Comparison of ENCODE assay signal across 21 cellular contexts in the genomic region with DNA sequence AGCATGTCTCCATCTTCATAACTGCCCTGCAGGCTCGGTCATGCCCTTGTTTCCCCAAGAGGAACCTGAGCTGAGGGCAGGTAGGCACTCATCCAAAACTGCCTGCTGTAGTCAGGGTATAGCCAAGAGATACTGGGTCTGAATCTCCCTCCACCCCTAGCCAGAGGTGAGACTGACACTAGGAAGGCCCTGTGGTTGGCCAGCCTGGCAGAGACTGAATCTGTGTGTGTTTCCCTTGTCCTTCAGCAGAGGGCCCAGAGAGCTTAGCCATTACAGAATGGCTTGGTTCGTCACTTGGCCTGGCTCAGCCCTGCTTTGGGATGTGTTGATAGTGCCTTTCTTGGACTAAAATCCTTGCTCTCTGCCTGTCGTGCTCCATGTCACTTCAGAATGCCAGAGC.
DNase-seq lines count a peak whose midpoint lies in the region; ATAC-seq and TF ChIP-seq lines count a peak whose summit lies in the region.
"Had no signal": no experiment of that assay in that cellular context is flagged by ENCODE, and none has a peak within 500 bp of the region (broad histone marks: within the 10 kb centered on the region; RNA-seq: fewer than 3 reads in every experiment).

No MANE protein-coding gene starts in this region.

- no peaks in the 10 kb centered on the region for H3K79me2 ChIP-seq in PC-3 (ENCODE audit: low read length)

- peaks cover 92% of the 10 kb centered on the region for H3K36me3 Mint-ChIP-seq in activated T-cell treated with anti-CD3 and anti-CD28 coated beads, Interleukin-2, amount 50 U/mL, for 24 hours (ENCODE audit: low read depth)

- no peak overlapping the region for H4K8ac ChIP-seq in neuronal stem cell (ENCODE audit: low read depth, low read length)

- no peak overlapping the region for H3K27ac Mint-ChIP-seq in activated T-cell treated with anti-CD3 and anti-CD28 coated beads, Interleukin-2, amount 50 U/mL, for 24 hours
- H3K27ac Mint-ChIP-seq: natural killer cell had no signal

- POLR2A ChIA-PET in BJ (lab: Charles Lee) = no interaction called here
- POLR2A ChIA-PET in PC-3 (lab: Charles Lee; ENCODE audit: unreplicated experiment) = no interaction called here

- TF ChIP-seq CTCF in BJ (IDR thresholded peaks at IDR 0.05; ENCODE audit: insufficient read depth, low read depth, low read length) (0 out of 2 replicates have a peak, but pooled peaks have one; percentile 10), brain microvascular endothelial cell (IDR thresholded peaks at IDR 0.05; ENCODE audit: low read depth, low read length, missing control alignments) (peak; percentile 43), heart right ventricle (IDR thresholded peaks at IDR 0.05) (peak in 7 of 9 donors; percentile 22 to 47 (median 31)), BE2C (IDR thresholded peaks at IDR 0.05; ENCODE audit: low read depth, low read length) (no peak), PC-3 (conservative IDR thresholded peaks at IDR 0.05; ENCODE audit: low read depth, low read length) (no peak)

- no peak overlapping the region for H2AK5ac ChIP-seq in neuronal stem cell (ENCODE audit: low read depth, low read length)

- no peaks in the 10 kb centered on the region for H3F3A ChIP-seq in PC-3 (ENCODE audit: low read length, unreplicated experiment)

- no peak overlapping the region for H2BK5ac ChIP-seq in neuronal stem cell (ENCODE audit: low read length)

- no peak overlapping the region for H2BK120ac ChIP-seq in neuronal stem cell (ENCODE audit: low read depth, low read length)

- H2AFZ ChIP-seq in neuronal stem cell (ENCODE audit: low read length) (no peak overlapping the region), PC-3 (ENCODE audit: low read length) (no peak overlapping the region)

- BruUV-seq in PC-3 (replicated peaks; lab: Mats Ljungman, UMichigan) = no TSS peak

- H3K4ac ChIP-seq in neuronal stem cell (ENCODE audit: low read length) = no peak overlapping the region

- H3K27ac ChIP-seq in brain microvascular endothelial cell = no peak overlapping the region
- peak overlapping the region in 5 of 10 donors; percentile 24 to 63 (median 36) for H3K27ac ChIP-seq in heart right ventricle
- no peak overlapping the region for H3K27ac ChIP-seq in neuronal stem cell (replicated peaks; ENCODE audit: low read length)
- no peak overlapping the region for H3K27ac ChIP-seq in PC-3 (ENCODE audit: low read length)
- H3K27ac ChIP-seq: colonic mucosa, gastrocnemius medialis, KMS-11, stomach, uterus had no signal

- no peak overlapping the region for H3K4me2 ChIP-seq in neuronal stem cell (ENCODE audit: insufficient read depth, low read length, poor library complexity, severe bottlenecking)
- no peak overlapping the region for H3K4me2 ChIP-seq in PC-3 (ENCODE audit: low read length)
- H3K4me2 ChIP-seq: KMS-11 had no signal

- no peaks in the 10 kb centered on the region for H3K9me2 ChIP-seq in PC-3 (replicated peaks; ENCODE audit: low read length)

- H3K9me3 ChIP-seq in heart right ventricle (no peaks in the 10 kb centered on the region), neuronal stem cell (replicated peaks in 1 of 2; ENCODE audit: control insufficient read depth in 2 of 2, insufficient read depth in 1 of 2, low read depth in 1 of 2, low read length in 2 of 2) (no peaks in the 10 kb centered on the region), BE2C (no peaks in the 10 kb centered on the region), PC-3 (ENCODE audit: low read length) (no peaks in the 10 kb centered on the region)
- H3K9me3 ChIP-seq: colonic mucosa, gastrocnemius medialis, stomach, uterus had no signal

- H4K20me1 ChIP-seq in PC-3 (ENCODE audit: low read length) = no peaks in the 10 kb centered on the region

- peaks cover 10 to 49% (median 17%) of the 10 kb centered on the region in 9 donors for H3K4me1 ChIP-seq in heart right ventricle
- H3K4me1 ChIP-seq in neuronal stem cell (ENCODE audit: control insufficient read depth in 2 of 2, insufficient read depth in 1 of 2, low read depth in 1 of 2, low read length in 2 of 2) = peaks cover 0 to 1% of the 10 kb centered on the region in 2 donors
- no peaks in the 10 kb centered on the region for H3K4me1 ChIP-seq in BE2C
- no peaks in the 10 kb centered on the region for H3K4me1 ChIP-seq in PC-3 (ENCODE audit: insufficient read depth, low read length)
- H3K4me1 ChIP-seq: colonic mucosa, uterus had no signal

- ATAC-seq in heart right ventricle = peak; percentile 55 to 84 (median 78)
- ATAC-seq in PC-3 = no peak
- ATAC-seq: gastrocnemius medialis, natural killer cell had no signal

- H3K4me3 ChIP-seq in BJ (ENCODE audit: low read depth, low read length) (no peak overlapping the region), brain microvascular endothelial cell (ENCODE audit: low read depth, low read length) (no peak overlapping the region), heart right ventricle (no peak overlapping the region), neuronal stem cell (ENCODE audit: low read length in 2 of 2) (no peak overlapping the region), BE2C (ENCODE audit: low read depth, low read length) (no peak overlapping the region), PC-3 (ENCODE audit: low read length) (no peak overlapping the region)
- H3K4me3 ChIP-seq: colonic mucosa, gastrocnemius medialis, stomach, uterus had no signal

- H3K9ac ChIP-seq in neuronal stem cell (ENCODE audit: low read depth, low read length, poor library complexity) = no peak overlapping the region
- no peak overlapping the region for H3K9ac ChIP-seq in PC-3 (ENCODE audit: low read length)
- H3K9ac ChIP-seq: KMS-11 had no signal

- H4K91ac ChIP-seq in neuronal stem cell (ENCODE audit: low read depth, low read length, poor library complexity) = no peak overlapping the region

- H3K14ac ChIP-seq in neuronal stem cell (ENCODE audit: low read length) = no peak overlapping the region

- peaks cover 20% of the 10 kb centered on the region for H3K4me1 Mint-ChIP-seq in activated T-cell treated with anti-CD3 and anti-CD28 coated beads, Interleukin-2, amount 50 U/mL, for 24 hours (ENCODE audit: low read depth)
- H3K4me1 Mint-ChIP-seq: natural killer cell had no signal

- no peaks in the 10 kb centered on the region for H3K27me3 Mint-ChIP-seq in activated T-cell treated with anti-CD3 and anti-CD28 coated beads, Interleukin-2, amount 50 U/mL, for 24 hours
- H3K27me3 Mint-ChIP-seq: CD4-positive, CD25-positive, alpha-beta regulatory T cell had no signal

- H3K18ac ChIP-seq in neuronal stem cell (ENCODE audit: low read length) = no peak overlapping the region

- intact Hi-C loops in heart right ventricle (cut with DNase I) (loop anchor here in 3 of 10 donors (1.0 to 10.0 kb wide), 3 partner anchors 25 to 75 kb away; no protein-coding TSS in a partner anchor), PC-3 (cut with micrococcal nuclease) (no loop called here)

- no peak overlapping the region for H2BK12ac ChIP-seq in neuronal stem cell (ENCODE audit: low read length)

- no peak for DNase-seq in BJ (ENCODE audit: low read depth)
- DNase-seq in brain microvascular endothelial cell = no peak
- DNase-seq in heart right ventricle = peak; percentile 32 to 59
- no peak for DNase-seq in neuronal stem cell (ENCODE audit: low spot score)
- DNase-seq in activated T-cell treated with anti-CD3 and anti-CD28 coated beads, Interleukin-2, amount 50 U/mL, for 24 hours = no peak
- no peak for DNase-seq in BE2C
- no peak for DNase-seq in PC-3
- DNase-seq in dermis blood vessel endothelial cell = no peak
- DNase-seq: activated CD8-positive, alpha-beta memory T cell treated with anti-CD3 and anti-CD28 coated beads for 24 hours; CD4-positive, CD25-positive, alpha-beta regulatory T cell; colonic mucosa; DMS153; gastrocnemius medialis; H9; natural killer cell; NCI-H1092 treated with DMSO at 0.1 percent for 48 hours; NCI-H2171; stomach; T-helper 2 cell had no signal

- H3K9me3 Mint-ChIP-seq in activated T-cell treated with anti-CD3 and anti-CD28 coated beads, Interleukin-2, amount 50 U/mL, for 24 hours = no peaks in the 10 kb centered on the region
- H3K9me3 Mint-ChIP-seq: CD4-positive, CD25-positive, alpha-beta regulatory T cell; H9; natural killer cell had no signal

- in situ Hi-C loops in brain microvascular endothelial cell (cut with HindIII; ENCODE audit: low pct_ligation_motif_present, low sequenced_read_pairs) = no loop called here

- H3K4me3 Mint-ChIP-seq in activated T-cell treated with anti-CD3 and anti-CD28 coated beads, Interleukin-2, amount 50 U/mL, for 24 hours = no peak overlapping the region
- H3K4me3 Mint-ChIP-seq: CD4-positive, CD25-positive, alpha-beta regulatory T cell; H9; natural killer cell had no signal

- 51 to 54% methylated on average over 3 of the region's 3 CpGs for WGBS in heart right ventricle, 2 donors
- WGBS in neuronal stem cell (ENCODE audit: extremely low coverage in 2 of 2, insufficient read length in 2 of 2, insufficient replicate concordance in 1 of 2), 2 donors = no CpG with 5 or more reads among the region's 3 CpGs

- H3K36me3 ChIP-seq in BJ (ENCODE audit: control insufficient read depth, insufficient read depth, low read length) = peaks cover 21% of the 10 kb centered on the region
- H3K36me3 ChIP-seq in brain microvascular endothelial cell (replicated peaks) = peaks cover 29% of the 10 kb centered on the region
- H3K36me3 ChIP-seq in heart right ventricle = peaks cover 0 to 77% (median 15%) of the 10 kb centered on the region in 9 donors
- peaks cover 40 to 99% of the 10 kb centered on the region in 2 donors for H3K36me3 ChIP-seq in neuronal stem cell (replicated peaks in 1 of 2; ENCODE audit: control insufficient read depth in 2 of 2, insufficient read depth in 2 of 2, low read length in 2 of 2)
- H3K36me3 ChIP-seq in BE2C = peaks cover 30% of the 10 kb centered on the region
- no peaks in the 10 kb centered on the region for H3K36me3 ChIP-seq in PC-3 (ENCODE audit: low read depth, low read length)
- H3K36me3 ChIP-seq: uterus had no signal

- CTCF ChIA-PET in BJ (lab: Yijun Ruan, JAX) (interaction anchor here (1.0 to 3.9 kb wide), 2 partner anchors 14 to 39 kb away, joined by 3 to 17 read pairs; no protein-coding TSS in a partner anchor), PC-3 (lab: Charles Lee) (no interaction called here)

- H3K27me3 ChIP-seq in BJ (ENCODE audit: control insufficient read depth, insufficient read depth, low read length) (no peaks in the 10 kb centered on the region), brain microvascular endothelial cell (replicated peaks) (no peaks in the 10 kb centered on the region), heart right ventricle (no peaks in the 10 kb centered on the region), neuronal stem cell (ENCODE audit: control insufficient read depth in 3 of 3, insufficient read depth in 3 of 3, low read depth in 1 of 3, low read length in 3 of 3) (no peaks in the 10 kb centered on the region), BE2C (no peaks in the 10 kb centered on the region), PC-3 (ENCODE audit: low read length) (no peaks in the 10 kb centered on the region)
- H3K27me3 ChIP-seq: colonic mucosa, gastrocnemius medialis, stomach, uterus had no signal

- H3K79me1 ChIP-seq in neuronal stem cell (ENCODE audit: low read depth, low read length) = no peaks in the 10 kb centered on the region

- no peak overlapping the region for H2BK15ac ChIP-seq in neuronal stem cell (ENCODE audit: low read length)

- H3K23ac ChIP-seq in neuronal stem cell (ENCODE audit: low read depth, low read length, poor library complexity) = peak overlapping the region; percentile 66

Comparison
In these comparisons a context has a peak if more than half of its experiments do, and no peak if none do; other contexts are left out.
1. DNase-seq: peak in heart right ventricle (2 of 2); none in BJ (single experiment), brain microvascular endothelial cell (single experiment), neuronal stem cell (single experiment), activated T-cell treated with anti-CD3 and anti-CD28 coated beads, Interleukin-2, amount 50 U/mL, for 24 hours (single experiment), BE2C (single experiment), PC-3 (single experiment) and dermis blood vessel endothelial cell (single experiment).
2. CTCF ChIP-seq: peak in BJ (single experiment), brain microvascular endothelial cell (single experiment) and heart right ventricle (7 of 9); none in BE2C (single experiment) and PC-3 (single experiment).